ENCODE assay signal across 7 cellular contexts in genomic region chr12:49089831-49090773, GRCh38.
DNase-seq lines count a peak whose midpoint lies in the region; ATAC-seq and TF ChIP-seq lines count a peak whose summit lies in the region.

No MANE protein-coding gene starts in this region.

- peaks cover 70% of the 10 kb centered on the region for H3K27me3 Mint-ChIP-seq in stimulated activated memory B cell treated with anti-CD40 and anti-IgM and Interleukin-4, amounts not matched to agents 10 μg/mL and 1 μg/mL and 100 μg/mL, for 72 hours

- H3K4me1 Mint-ChIP-seq in stimulated activated memory B cell treated with anti-CD40 and anti-IgM and Interleukin-4, amounts not matched to agents 10 μg/mL and 1 μg/mL and 100 μg/mL, for 72 hours, result peaks cover 60% of the 10 kb centered on the region

- peaks cover 79% of the 10 kb centered on the region for H3K27me3 ChIP-seq in NT2/D1 (ENCODE audit: insufficient read depth, insufficient read length)

- no peaks in the 10 kb centered on the region for H3K9me3 ChIP-seq in NT2/D1 (ENCODE audit: insufficient read depth, low read length)

- H3K9ac ChIP-seq in NT2/D1 (ENCODE audit: insufficient read length, low read depth), result peak overlapping the region; percentile 77

- H3K4me3 ChIP-seq in NT2/D1 (ENCODE audit: insufficient read length, low read depth), result peak overlapping the region; percentile 50

- H3K9me3 Mint-ChIP-seq in stimulated activated memory B cell treated with anti-CD40 and anti-IgM and Interleukin-4, amounts not matched to agents 10 μg/mL and 1 μg/mL and 100 μg/mL, for 72 hours, result no peaks in the 10 kb centered on the region

- ATAC-seq in stimulated activated memory B cell treated with anti-CD40 and anti-IgM and Interleukin-4, amounts not matched to agents 10 μg/mL and 1 μg/mL and 100 μg/mL, for 72 hours, result no peak
- ATAC-seq in GM18520 (IDR thresholded peaks at IDR 0.05; ENCODE audit: unreplicated experiment), result no peak

- peaks cover 6% of the 10 kb centered on the region for H3K4me1 ChIP-seq in NT2/D1 (ENCODE audit: insufficient read depth, insufficient read length)

- no peak for DNase-seq in GM10266 (ENCODE audit: extremely low spot score)
- no peak for DNase-seq in NT2/D1 (ENCODE audit: low read depth, low spot score)
- DNase-seq in astrocyte of the hippocampus (ENCODE audit: low read depth, low spot score), result peak; percentile 66
- peak; percentile 74 for DNase-seq in islet precursor cell
- DNase-seq in NCI-H2029 treated with DMSO at 0.1 percent for 48 hours (lab: John Stamatoyannopoulos, UW), result no peak

- TF ChIP-seq CTCF in GM10266 (IDR thresholded peaks at IDR 0.05; ENCODE audit: control insufficient read depth, insufficient read depth, low read depth, missing control alignments), result peak; percentile 0

- H3K36me3 ChIP-seq in NT2/D1 (ENCODE audit: insufficient read depth, insufficient read length, low read length), result no peaks in the 10 kb centered on the region

- H3K4me3 Mint-ChIP-seq in stimulated activated memory B cell treated with anti-CD40 and anti-IgM and Interleukin-4, amounts not matched to agents 10 μg/mL and 1 μg/mL and 100 μg/mL, for 72 hours, result peak overlapping the region; percentile 62

- H3K36me3 Mint-ChIP-seq in stimulated activated memory B cell treated with anti-CD40 and anti-IgM and Interleukin-4, amounts not matched to agents 10 μg/mL and 1 μg/mL and 100 μg/mL, for 72 hours, result peaks cover 1% of the 10 kb centered on the region

- H3K27ac Mint-ChIP-seq in stimulated activated memory B cell treated with anti-CD40 and anti-IgM and Interleukin-4, amounts not matched to agents 10 μg/mL and 1 μg/mL and 100 μg/mL, for 72 hours, result peak overlapping the region; percentile 28

Comparison
In these comparisons a context has a peak if more than half of its experiments do, and no peak if none do; other contexts are left out.
1. DNase-seq: peak in astrocyte of the hippocampus (single experiment) and islet precursor cell (single experiment); none in GM10266 (single experiment), NT2/D1 (single experiment) and NCI-H2029 treated with DMSO at 0.1 percent for 48 hours (single experiment).